20 cellular contexts compared by ENCODE assay signal in the genomic region with DNA sequence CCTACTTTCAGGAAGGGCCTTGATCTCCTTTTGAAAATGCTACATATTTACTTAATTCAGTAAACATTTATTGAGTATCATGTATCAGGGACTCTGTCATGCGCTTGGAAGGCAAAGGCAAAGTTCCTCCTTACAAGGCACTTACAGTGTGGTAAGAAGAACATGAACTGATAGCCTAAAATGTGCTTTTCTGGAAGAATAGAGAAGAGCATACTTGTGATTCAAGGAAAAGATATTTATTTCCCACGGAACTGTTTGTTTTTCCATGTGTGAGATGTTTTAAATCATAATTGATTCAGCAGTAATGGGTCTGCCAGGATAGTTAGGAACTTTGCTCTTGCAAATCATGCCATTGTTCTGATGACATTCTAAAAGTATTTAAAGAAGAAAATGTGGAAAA.
DNase-seq lines count a peak whose midpoint lies in the region; ATAC-seq and TF ChIP-seq lines count a peak whose summit lies in the region.
"Had no signal": no experiment of that assay in that cellular context is flagged by ENCODE, and none has a peak within 500 bp of the region (broad histone marks: within the 10 kb centered on the region; RNA-seq: fewer than 3 reads in every experiment).

No MANE protein-coding gene starts in this region.

- no CpG with 5 or more reads among the region's 2 CpGs for WGBS in H9 (ENCODE audit: extremely low coverage, insufficient read length, low lambda C conversion rate)

- POLR2A ChIA-PET in AG04450 (lab: Yijun Ruan, JAX): no interaction called here

- H2BK12ac ChIP-seq in H9 (ENCODE audit: insufficient read length, low read depth, low read length): no peak overlapping the region

- no peak for TF ChIP-seq CTCF in AG04450 (IDR thresholded peaks at IDR 0.05; ENCODE audit: low read depth, low read length)
- no peak for TF ChIP-seq CTCF in H9 (conservative IDR thresholded peaks at IDR 0.05)

- H4K5ac ChIP-seq in H9 (ENCODE audit: insufficient read length, low read depth, low read length): no peak overlapping the region

- H3K27ac ChIP-seq in AG04450 (ENCODE audit: low read depth, low read length) (no peak overlapping the region), H9 (ENCODE audit: insufficient read length, low read depth, low read length) (no peak overlapping the region)
- H3K27ac ChIP-seq: body of pancreas, KMS-11 had no signal

- H3K27me3 ChIP-seq in AG04450 (ENCODE audit: control insufficient read depth, insufficient read depth, low read length) (no peaks in the 10 kb centered on the region), H9 (ENCODE audit: insufficient read depth, low read length) (no peaks in the 10 kb centered on the region)
- H3K27me3 ChIP-seq: body of pancreas had no signal

- H3K56ac ChIP-seq in H9 (ENCODE audit: insufficient read length, low read depth, low read length): no peak overlapping the region

- H3K14ac ChIP-seq in H9 (ENCODE audit: insufficient read depth, low read length): no peak overlapping the region

- peak overlapping the region; percentile 7 to 69 (median 21); a peak in 4 of 7 replicates for H3K27ac Mint-ChIP-seq in H9
- H3K27ac Mint-ChIP-seq: activated CD8-positive, alpha-beta T cell treated with anti-CD3 and anti-CD28 coated beads for 36 hours; effector memory CD8-positive, alpha-beta T cell; progenitor cell of endocrine pancreas had no signal

- no peak overlapping the region for H2BK15ac ChIP-seq in H9 (ENCODE audit: low read depth, low read length)

- H4K8ac ChIP-seq in H9 (replicated peaks; ENCODE audit: insufficient read length, low read depth, low read length): no peak overlapping the region

- no peak overlapping the region for H2BK5ac ChIP-seq in H9 (ENCODE audit: insufficient read length, low read length)

- CTCF ChIA-PET in AG04450 (lab: Charles Lee): interaction anchor here (1.2 kb wide), 1 partner anchor 66 kb away, joined by 3 read pairs; no protein-coding TSS in a partner anchor

- no peak overlapping the region for H3T11ph ChIP-seq in H9 (ENCODE audit: low read length)

- no peak overlapping the region for H3K4me3 Mint-ChIP-seq in H9
- H3K4me3 Mint-ChIP-seq: activated CD8-positive, alpha-beta T cell treated with anti-CD3 and anti-CD28 coated beads for 36 hours; effector memory CD8-positive, alpha-beta T cell had no signal

- intact Hi-C loops in Right ventricle myocardium superior (cut with DNase I): no loop called here

- no peak overlapping the region for H4K91ac ChIP-seq in H9 (ENCODE audit: insufficient read length, low read depth, low read length)

- no peaks in the 10 kb centered on the region for H4K20me1 ChIP-seq in H9 (ENCODE audit: control insufficient read depth, insufficient read depth, insufficient read length)

- H2AK5ac ChIP-seq in H9 (ENCODE audit: insufficient read length, low read length): no peak overlapping the region

- no peak overlapping the region for H3K18ac ChIP-seq in H9 (ENCODE audit: insufficient read length, low read depth, low read length)

- no peak for ATAC-seq in Right ventricle myocardium superior (ENCODE audit: poor library complexity)
- ATAC-seq: activated CD8-positive, alpha-beta T cell treated with anti-CD3 and anti-CD28 coated beads for 36 hours; body of pancreas; effector memory CD8-positive, alpha-beta T cell had no signal

- no peaks in the 10 kb centered on the region for H3K36me3 Mint-ChIP-seq in H9 (ENCODE audit: insufficient read depth in 1 of 3, low read depth in 3 of 3)

- H3K23ac ChIP-seq in H9 (ENCODE audit: insufficient read length, low read depth, low read length): no peak overlapping the region

- no peaks in the 10 kb centered on the region for H3K9me3 Mint-ChIP-seq in H9
- H3K9me3 Mint-ChIP-seq: activated CD8-positive, alpha-beta T cell treated with anti-CD3 and anti-CD28 coated beads for 36 hours; effector memory CD8-positive, alpha-beta T cell had no signal

- H2AFZ ChIP-seq in H9 (ENCODE audit: low read length): no peak overlapping the region

- H3K4me2 ChIP-seq in H9 (ENCODE audit: insufficient read depth, insufficient read length, low read length): no peak overlapping the region
- H3K4me2 ChIP-seq: KMS-11 had no signal

- H3K4me1 Mint-ChIP-seq in H9: peaks cover 20 to 21% of the 10 kb centered on the region in 2 experiments

- no peak overlapping the region for H2BK120ac ChIP-seq in H9 (ENCODE audit: low read depth, low read length, poor library complexity, severe bottlenecking)

- H3K27me3 Mint-ChIP-seq in H9 (ENCODE audit: low read depth): no peaks in the 10 kb centered on the region
- H3K27me3 Mint-ChIP-seq: activated CD8-positive, alpha-beta T cell treated with anti-CD3 and anti-CD28 coated beads for 36 hours; effector memory CD8-positive, alpha-beta T cell; progenitor cell of endocrine pancreas had no signal

- H3K9me3 ChIP-seq in AG04450 (ENCODE audit: control insufficient read depth, insufficient read depth, low read length) (no peaks in the 10 kb centered on the region), H9 (ENCODE audit: control insufficient read depth, low read depth, low read length) (no peaks in the 10 kb centered on the region)
- H3K9me3 ChIP-seq: body of pancreas had no signal

- no peaks in the 10 kb centered on the region for H3K79me1 ChIP-seq in H9 (ENCODE audit: insufficient read depth, low read depth, low read length, poor library complexity, severe bottlenecking)

- no peak overlapping the region for H2BK20ac ChIP-seq in H9 (ENCODE audit: low read depth, low read length, poor library complexity, severe bottlenecking)

- H3K9ac ChIP-seq in H9 (ENCODE audit: extremely low read depth, insufficient read length, low read length): no peak overlapping the region
- H3K9ac ChIP-seq: KMS-11 had no signal

- no peak overlapping the region for H3K4me3 ChIP-seq in AG04450 (ENCODE audit: low read depth, low read length)
- H3K4me3 ChIP-seq: body of pancreas had no signal

- no peaks in the 10 kb centered on the region for H3K79me2 ChIP-seq in H9 (ENCODE audit: insufficient read depth, low read length)

- no peaks in the 10 kb centered on the region for H3K4me1 ChIP-seq in H9 (ENCODE audit: insufficient read depth, low read length)
- H3K4me1 ChIP-seq: body of pancreas had no signal

- peak; percentile 36 for DNase-seq in AG04450 (ENCODE audit: low read depth, low spot score)
- no peak for DNase-seq in H9
- peak; percentile 31 for DNase-seq in astrocyte of the hippocampus (ENCODE audit: low read depth, low spot score)
- DNase-seq in kidney tubule cell (ENCODE audit: low spot score): peak; percentile 14
- no peak for DNase-seq in NCI-H748 (lab: John Stamatoyannopoulos, UW; ENCODE audit: unreplicated experiment)
- no peak for DNase-seq in T-helper 1 cell
- no peak for DNase-seq in epidermal melanocyte (ENCODE audit: insufficient read length, low spot score)
- DNase-seq in Right ventricle myocardium superior: no peak
- DNase-seq: activated CD8-positive, alpha-beta T cell treated with anti-CD3 and anti-CD28 coated beads for 36 hours; activated effector memory CD4-positive, alpha-beta T cell treated with Interleukin-2 at 50 U/mL for 16 hours; C1 segment of cervical spinal cord; effector memory CD8-positive, alpha-beta T cell; GF-D8; glutamatergic neuron; H7; NCI-H146; NCI-H774 had no signal

- H3K23me2 ChIP-seq in H9 (ENCODE audit: insufficient read length, low read depth, low read length, poor library complexity, severe bottlenecking): no peaks in the 10 kb centered on the region

- H3K4ac ChIP-seq in H9 (ENCODE audit: low read depth, low read length): no peak overlapping the region

Comparison
In these comparisons a context has a peak if more than half of its experiments do, and no peak if none do; other contexts are left out.
1. DNase-seq: peak in AG04450 (single experiment), astrocyte of the hippocampus (single experiment) and kidney tubule cell (single experiment); none in H9 (single experiment), NCI-H748 (single experiment), T-helper 1 cell (0 of 5), epidermal melanocyte (single experiment) and Right ventricle myocardium superior (single experiment).